8 cellular contexts compared by ENCODE assay signal in the genomic region with DNA sequence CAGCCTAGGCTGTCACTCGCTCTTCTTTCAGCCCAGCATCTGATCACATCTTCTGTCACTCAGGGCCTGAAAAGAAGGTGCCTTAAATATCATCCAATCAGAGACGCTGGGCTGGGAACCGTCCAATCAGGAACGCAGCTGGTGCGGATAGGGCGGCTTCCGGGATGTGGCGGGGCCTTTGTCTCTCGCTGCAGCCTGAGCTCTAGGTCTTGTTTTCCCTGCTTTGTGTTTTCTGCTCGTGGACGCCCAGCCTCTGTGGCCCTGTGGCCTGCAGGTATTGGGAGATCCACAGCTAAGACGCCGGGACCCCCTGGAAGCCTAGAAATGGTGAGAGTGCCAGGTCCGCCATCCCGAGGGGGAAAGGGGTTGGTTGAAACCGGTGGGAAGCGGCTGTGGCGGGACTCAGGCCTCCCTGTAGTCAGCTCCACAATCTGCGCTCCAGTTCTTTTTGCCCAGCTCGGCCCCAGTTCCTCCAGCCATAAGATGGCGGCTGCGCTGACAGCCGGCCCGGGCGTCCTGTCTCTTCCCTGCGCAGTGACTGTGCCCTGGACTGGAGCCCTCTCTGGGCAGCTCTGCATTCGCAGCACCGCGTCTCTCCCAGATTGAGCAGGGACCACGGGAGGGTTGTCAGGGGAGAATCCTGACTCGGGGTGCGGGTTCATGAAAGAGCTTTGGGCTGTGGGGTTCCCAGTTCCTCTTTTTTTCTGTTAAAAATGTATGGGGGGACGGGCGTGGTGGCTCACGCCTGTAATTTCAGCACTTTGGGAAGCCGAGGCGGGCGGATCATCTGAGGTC. TPM values are rescaled to one million over a fixed set of nuclear protein-coding genes. Genes with fewer than 3 reads are reported as not detected.
DNase-seq lines count a peak whose midpoint lies in the region; ATAC-seq, FAIRE-seq and TF ChIP-seq lines count a peak whose summit lies in the region.

ZNF85 (plus strand) TSS at position 175 of the 795 bp plus-strand sequence; CDS start at position 325, 150 bp downstream.

- intact Hi-C loops in left cardiac atrium (cut with DNase I) (loop anchor here in 1 of 2 donors (10.0 kb wide), 1 partner anchor 268 kb away; no protein-coding TSS in a partner anchor), posterior vena cava (cut with DNase I) (no loop called here), upper lobe of right lung (cut with DNase I) (no loop called here)

- H3K4me1 ChIP-seq in ES-I3 (ENCODE audit: insufficient read depth, low read length) (no peaks in the 10 kb centered on the region), upper lobe of right lung (peaks cover 4% of the 10 kb centered on the region)

- ATAC-seq in left cardiac atrium (peak; percentile 100), upper lobe of right lung (peak; percentile 99)

- H3K27ac ChIP-seq in upper lobe of right lung, result peak within 1 kb of the TSS; percentile 90

- DNase-seq in H54 (ENCODE audit: insufficient read length, low spot score), result peak; percentile 44
- DNase-seq in NAMALWA (ENCODE audit: low spot score), result peak; percentile 97
- peak; percentile 71 to 94 (median 82) for DNase-seq in T-helper 1 cell
- peak; percentile 90 for DNase-seq in amniotic epithelial cell (ENCODE audit: low read depth)
- peak; percentile 92 for DNase-seq in left cardiac atrium
- DNase-seq in posterior vena cava (ENCODE audit: low spot score), result peak; percentile 96
- DNase-seq in upper lobe of right lung, result peak; percentile 91

- TF ChIP-seq POLR2A in H54 (IDR thresholded peaks at IDR 0.05; ENCODE audit: low read depth, low read length), result peak; percentile 50

- TF ChIP-seq CTCF in upper lobe of right lung (IDR thresholded peaks at IDR 0.05), result no peak

- FAIRE-seq in H54 (lab: Jason Lieb, UNC), result peak; percentile 99

- H3K9me3 ChIP-seq in ES-I3 (ENCODE audit: control insufficient read depth, insufficient read depth, low read length) (no peaks in the 10 kb centered on the region), upper lobe of right lung (no peaks in the 10 kb centered on the region)

- H3K27me3 ChIP-seq in upper lobe of right lung, result no peaks in the 10 kb centered on the region

- peak within 1 kb of the TSS; percentile 72 for H3K4me3 ChIP-seq in upper lobe of right lung

- peak within 1 kb of the TSS; percentile 92 for H3K9ac ChIP-seq in ES-I3 (ENCODE audit: low read depth, low read length)

- H3K36me3 ChIP-seq in ES-I3 (ENCODE audit: insufficient read depth, low read length), result no peaks in the 10 kb centered on the region
- H3K36me3 ChIP-seq in upper lobe of right lung, result no peaks in the 10 kb centered on the region

RNA-seq across cellular contexts. Expression of gene ZNF85, which starts in this region (rescaled TPM):
- 1 to 10 TPM; 2.3 to 2.8 TPM for total RNA-seq in left cardiac atrium
- 1 to 10 TPM; 3.6 to 6.9 TPM for total RNA-seq in posterior vena cava
- 3.3 TPM for total RNA-seq in upper lobe of right lung

Comparison
In these comparisons a context has a peak if more than half of its experiments do, and no peak if none do; other contexts are left out.
1. Peak in every context shown above with its lines: DNase-seq, ATAC-seq, H3K4me3 ChIP-seq and H3K27ac ChIP-seq.
2. DNase-seq: peak in every context shown above with its lines; median percentile 97 in NAMALWA; 96 in posterior vena cava; 92 in left cardiac atrium; 91 in upper lobe of right lung; 90 in amniotic epithelial cell; 82 in T-helper 1 cell; 44 in H54.